In the genomic region with DNA sequence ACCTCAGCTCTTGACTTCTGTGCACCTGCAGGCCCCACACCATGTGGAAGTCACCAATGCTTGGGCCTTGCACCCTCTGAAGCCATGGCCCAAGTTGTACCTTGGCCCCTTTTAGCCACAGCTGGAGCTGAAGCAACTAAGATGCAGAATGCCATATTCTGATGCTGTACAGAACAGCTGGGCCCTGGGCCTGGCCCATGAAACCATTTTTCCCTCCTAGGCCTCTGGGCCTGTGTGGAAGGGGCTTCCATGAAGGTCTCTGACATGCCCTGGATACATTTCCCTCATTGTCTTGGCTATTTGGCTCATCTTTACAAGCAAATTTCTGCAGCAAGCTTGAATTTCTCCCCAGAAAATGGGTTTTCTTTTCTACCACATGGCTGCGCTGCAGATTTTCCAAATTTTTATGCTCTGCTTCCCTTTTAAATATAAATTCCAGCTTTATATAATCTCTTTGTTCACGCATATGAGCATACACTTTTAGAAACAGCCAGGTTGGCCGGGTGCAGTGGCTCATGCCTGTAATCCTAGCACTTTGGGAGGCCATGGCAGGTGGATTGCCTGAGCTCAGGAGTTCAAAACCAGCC, we compare ENCODE assay signal across 8 cellular contexts. TPM values are rescaled to one million over a fixed set of nuclear protein-coding genes. Genes with fewer than 3 reads are reported as not detected.
DNase-seq lines count a peak whose midpoint lies in the region; ATAC-seq and TF ChIP-seq lines count a peak whose summit lies in the region.
"Not testable (repeated sequence)": the region's sequence is repeated elsewhere in the genome, so short reads cannot be mapped to it uniquely, and the experiment has no call there.
"Had no signal": no experiment of that assay in that cellular context is flagged by ENCODE, and none has a peak within 500 bp of the region (broad histone marks: within the 10 kb centered on the region; RNA-seq: fewer than 3 reads in every experiment).

No MANE protein-coding gene starts in this region.

- not testable (repeated sequence) for ATAC-seq in RWPE2 (ENCODE audit: low read depth)

- not testable (repeated sequence) for H2AFZ ChIP-seq in Loucy (ENCODE audit: low read length); fibroblast of lung (ENCODE audit: low read length); hepatocyte

- H3F3A ChIP-seq in Loucy (ENCODE audit: low read depth) = not testable (repeated sequence)

- not testable (repeated sequence) for H3K9me2 ChIP-seq in Loucy (replicated peaks; ENCODE audit: low read depth, low read length); hepatocyte (replicated peaks; ENCODE audit: insufficient read depth)

- in situ Hi-C loops in astrocyte of the cerebellum (cut with HindIII; ENCODE audit: low sequenced_read_pairs) = loop anchor here (25.0 kb wide), 2 partner anchors 228 to 378 kb away; no protein-coding TSS in a partner anchor

- H3K4me1 ChIP-seq in Loucy (ENCODE audit: insufficient read depth, low read length, poor library complexity, severe bottlenecking) = peaks cover 28% of the 10 kb centered on the region
- H3K4me1 ChIP-seq in RWPE2 (ENCODE audit: insufficient read depth, poor library complexity, severe bottlenecking); fibroblast of lung (ENCODE audit: control insufficient read depth, extremely low read depth, insufficient read depth, low read length); hepatocyte (ENCODE audit: insufficient read depth): not testable (repeated sequence)

- not testable (repeated sequence) for H4K20me1 ChIP-seq in Loucy (ENCODE audit: insufficient read depth, low read length, poor library complexity, severe bottlenecking); fibroblast of lung (ENCODE audit: control insufficient read depth, extremely low read depth, insufficient read depth, low read length); hepatocyte (ENCODE audit: insufficient read depth, poor library complexity, severe bottlenecking)

- not testable (repeated sequence) for H3K9ac ChIP-seq in Loucy (ENCODE audit: low read depth, low read length, poor library complexity, severe bottlenecking); fibroblast of lung (ENCODE audit: insufficient read depth, low read length)

- H3K79me2 ChIP-seq in Loucy (ENCODE audit: insufficient read depth, low read length); fibroblast of lung (ENCODE audit: control insufficient read depth, insufficient read depth, low read length); hepatocyte: not testable (repeated sequence)

- TF ChIP-seq CTCF in Loucy (conservative IDR thresholded peaks at IDR 0.05; ENCODE audit: low read length) (peak; percentile 47), RWPE2 (IDR thresholded peaks at IDR 0.05; ENCODE audit: poor library complexity, severe bottlenecking) (peak; percentile 42), astrocyte of the cerebellum (IDR thresholded peaks at IDR 0.05; ENCODE audit: low read depth, low read length, missing control alignments) (peak; percentile 33), fibroblast of lung (conservative IDR thresholded peaks at IDR 0.05 in 1 of 2, IDR thresholded peaks at IDR 0.05 in 1 of 2; ENCODE audit: low read depth in 1 of 2, low read length in 2 of 2) (peak; percentile 29 to 37), hepatocyte (IDR thresholded peaks at IDR 0.05; ENCODE audit: poor library complexity) (peak; percentile 25), retinal pigment epithelial cell (conservative IDR thresholded peaks at IDR 0.05; ENCODE audit: low read depth, low read length) (peak; percentile 44)

- not testable (repeated sequence) for H3K36me3 ChIP-seq in Loucy (ENCODE audit: insufficient read depth, low read length); RWPE2 (ENCODE audit: low read depth); fibroblast of lung (ENCODE audit: control insufficient read depth, insufficient read depth, low read length); hepatocyte (replicated peaks; ENCODE audit: insufficient read depth, low read depth)

- WGBS in hepatocyte (ENCODE audit: low lambda C conversion rate, missing lambda C conversion rate) = 93% methylated on average over 3 of the region's 3 CpGs

- peak; percentile 27 for DNase-seq in EH (ENCODE audit: low read depth)
- not testable (repeated sequence) for DNase-seq in RWPE2 (ENCODE audit: low spot score); astrocyte of the cerebellum (ENCODE audit: low read depth); hepatocyte (ENCODE audit: low spot score); retinal pigment epithelial cell (ENCODE audit: low read depth)
- DNase-seq in fibroblast of lung (ENCODE audit: low read depth in 2 of 2) = peak in 1 of 2 donors; percentile 33

- H3K9me3 ChIP-seq in Loucy (ENCODE audit: insufficient read depth, low read depth, low read length); RWPE2 (ENCODE audit: severe bottlenecking); fibroblast of lung (ENCODE audit: control insufficient read depth, insufficient read depth, low read depth, low read length); hepatocyte (ENCODE audit: low read depth): not testable (repeated sequence)

- H3K27ac ChIP-seq in RWPE2 (ENCODE audit: poor library complexity, severe bottlenecking); fibroblast of lung (ENCODE audit: insufficient read depth, low read length); hepatocyte: not testable (repeated sequence)

- H3K4me3 ChIP-seq in Loucy (ENCODE audit: low read length, poor library complexity, severe bottlenecking); RWPE2 (ENCODE audit: severe bottlenecking); astrocyte of the cerebellum (ENCODE audit: low read depth, low read length); fibroblast of lung (replicated peaks in 1 of 4; ENCODE audit: control extremely low read depth in 1 of 4, insufficient read depth in 1 of 4, low read depth in 3 of 4, low read length in 4 of 4); hepatocyte; retinal pigment epithelial cell (ENCODE audit: low read length): not testable (repeated sequence)

- not testable (repeated sequence) for H3K27me3 ChIP-seq in Loucy (ENCODE audit: insufficient read depth, low read length, poor library complexity, severe bottlenecking); RWPE2 (ENCODE audit: insufficient read depth, poor library complexity, severe bottlenecking); hepatocyte
- H3K27me3 ChIP-seq in fibroblast of lung (ENCODE audit: control insufficient read depth, insufficient read depth, low read length) = peaks cover 11% of the 10 kb centered on the region

- not testable (repeated sequence) for H3K4me2 ChIP-seq in Loucy (ENCODE audit: low read depth, low read length, poor library complexity, severe bottlenecking); fibroblast of lung (ENCODE audit: extremely low read depth, insufficient read depth, low read length); hepatocyte

RNA-seq across cellular contexts. Expression of a gene that starts 41.8 kb away (rescaled TPM):
- 2.1 and 7.4 TPM in 2 replicates for total RNA-seq in fibroblast of lung
- 11.7 and 36.4 TPM in 2 replicates for polyA plus RNA-seq in fibroblast of lung
- polyA plus RNA-seq in fibroblast of lung (2012) = 7.9 and 32.7 TPM in 2 replicates
- 1.4 and 9.6 TPM in 2 replicates for polyA minus RNA-seq in fibroblast of lung (ENCODE audit: low replicate concordance)
- total RNA-seq in hepatocyte = 6.5 and 9.4 TPM in 2 replicates
- polyA plus RNA-seq in hepatocyte = 8.7 and 9.2 TPM in 2 replicates
- total RNA-seq: ascending aorta had no signal

RNA-seq across cellular contexts. Expression of a gene that starts 41.9 kb away (rescaled TPM):
- total RNA-seq in fibroblast of lung = 31.6 and 35.3 TPM in 2 replicates
- 13.0 and 15.6 TPM in 2 replicates for polyA plus RNA-seq in fibroblast of lung
- polyA plus RNA-seq in fibroblast of lung (2012) = 25.8 and 30.6 TPM in 2 replicates
- polyA minus RNA-seq in fibroblast of lung (ENCODE audit: low replicate concordance) = 26.5 and 28.3 TPM in 2 replicates
- 16.5 and 20.3 TPM in 2 replicates for total RNA-seq in hepatocyte
- polyA plus RNA-seq in hepatocyte = 17.8 and 22.0 TPM in 2 replicates
